1 cellular context compared by ENCODE assay signal in the genomic region with DNA sequence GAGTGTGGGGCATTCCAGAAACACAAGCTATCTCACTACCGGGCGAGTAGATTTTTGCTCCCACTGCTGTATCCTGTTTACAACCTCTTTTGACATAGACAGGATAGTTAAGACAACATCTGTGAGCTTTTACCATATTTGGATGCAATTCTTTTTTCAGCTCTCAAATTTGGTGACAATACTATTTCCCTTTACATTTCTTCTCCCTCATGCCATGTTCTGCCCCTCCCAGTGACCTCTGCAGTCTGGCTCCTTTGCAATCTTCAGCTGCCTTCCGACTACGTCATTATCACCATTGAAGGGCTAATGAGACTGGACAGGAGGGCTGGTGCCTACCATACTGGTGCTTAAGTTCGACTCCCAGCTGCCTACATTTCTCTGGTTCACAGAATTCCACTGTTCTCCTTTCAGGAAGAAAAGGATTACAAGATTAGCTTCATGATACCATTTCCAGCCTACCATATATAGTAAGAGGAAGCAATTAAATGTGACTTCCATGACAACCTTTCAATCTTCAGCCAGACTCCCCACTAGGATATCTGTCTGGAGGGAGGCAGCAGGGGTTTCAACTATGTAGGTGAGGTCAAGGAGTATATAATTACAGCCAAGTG.
TF ChIP-seq lines count a peak whose summit lies in the region.

No MANE protein-coding gene starts in this region.

TF ChIP-seq in K562, 482 proteins besides CTCF, POLR2A, EP300 and RAD21 (continued from another document):
- TF ChIP-seq, protein P1, sequence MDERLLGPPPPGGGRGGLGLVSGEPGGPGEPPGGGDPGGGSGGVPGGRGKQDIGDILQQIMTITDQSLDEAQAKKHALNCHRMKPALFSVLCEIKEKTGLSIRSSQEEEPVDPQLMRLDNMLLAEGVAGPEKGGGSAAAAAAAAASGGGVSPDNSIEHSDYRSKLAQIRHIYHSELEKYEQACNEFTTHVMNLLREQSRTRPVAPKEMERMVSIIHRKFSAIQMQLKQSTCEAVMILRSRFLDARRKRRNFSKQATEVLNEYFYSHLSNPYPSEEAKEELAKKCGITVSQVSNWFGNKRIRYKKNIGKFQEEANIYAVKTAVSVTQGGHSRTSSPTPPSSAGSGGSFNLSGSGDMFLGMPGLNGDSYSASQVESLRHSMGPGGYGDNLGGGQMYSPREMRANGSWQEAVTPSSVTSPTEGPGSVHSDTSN (CRISPR knock-in tag; IDR thresholded peaks at IDR 0.05; ENCODE audit: low read depth): no peak
- TF ChIP-seq, protein P1 (tag; conservative IDR thresholded peaks at IDR 0.05; ENCODE audit: low read depth): peak; percentile 36; the same call in 1 of the 2 replicates
- TF ChIP-seq LARP7 (IDR thresholded peaks at IDR 0.05) (no peak), ZNF589 (CRISPR knock-in tag; IDR thresholded peaks at IDR 0.05; ENCODE audit: low read depth) (0 out of 2 replicates have a peak, but pooled peaks have one; percentile 57), CHCHD3 (CRISPR knock-in tag; IDR thresholded peaks at IDR 0.05) (no peak), ATF1 (CRISPR knock-in tag; IDR thresholded peaks at IDR 0.05) (no peak), ATF1 (tag; IDR thresholded peaks at IDR 0.05) (peak; percentile 43; the same call in 1 of the 2 replicates), SREBF1 (IDR thresholded peaks at IDR 0.05; ENCODE audit: borderline replicate concordance, low read depth, low read length) (no peak), DPF2 (IDR thresholded peaks at IDR 0.05) (no peak), RNF2 (IDR thresholded peaks at IDR 0.05) (no peak)
- TF ChIP-seq, protein P2, sequence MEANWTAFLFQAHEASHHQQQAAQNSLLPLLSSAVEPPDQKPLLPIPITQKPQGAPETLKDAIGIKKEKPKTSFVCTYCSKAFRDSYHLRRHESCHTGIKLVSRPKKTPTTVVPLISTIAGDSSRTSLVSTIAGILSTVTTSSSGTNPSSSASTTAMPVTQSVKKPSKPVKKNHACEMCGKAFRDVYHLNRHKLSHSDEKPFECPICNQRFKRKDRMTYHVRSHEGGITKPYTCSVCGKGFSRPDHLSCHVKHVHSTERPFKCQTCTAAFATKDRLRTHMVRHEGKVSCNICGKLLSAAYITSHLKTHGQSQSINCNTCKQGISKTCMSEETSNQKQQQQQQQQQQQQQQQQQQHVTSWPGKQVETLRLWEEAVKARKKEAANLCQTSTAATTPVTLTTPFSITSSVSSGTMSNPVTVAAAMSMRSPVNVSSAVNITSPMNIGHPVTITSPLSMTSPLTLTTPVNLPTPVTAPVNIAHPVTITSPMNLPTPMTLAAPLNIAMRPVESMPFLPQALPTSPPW (CRISPR knock-in tag; IDR thresholded peaks at IDR 0.05): peak; percentile 22; the same call in 1 of the 2 replicates
- TF ChIP-seq, protein P3, sequence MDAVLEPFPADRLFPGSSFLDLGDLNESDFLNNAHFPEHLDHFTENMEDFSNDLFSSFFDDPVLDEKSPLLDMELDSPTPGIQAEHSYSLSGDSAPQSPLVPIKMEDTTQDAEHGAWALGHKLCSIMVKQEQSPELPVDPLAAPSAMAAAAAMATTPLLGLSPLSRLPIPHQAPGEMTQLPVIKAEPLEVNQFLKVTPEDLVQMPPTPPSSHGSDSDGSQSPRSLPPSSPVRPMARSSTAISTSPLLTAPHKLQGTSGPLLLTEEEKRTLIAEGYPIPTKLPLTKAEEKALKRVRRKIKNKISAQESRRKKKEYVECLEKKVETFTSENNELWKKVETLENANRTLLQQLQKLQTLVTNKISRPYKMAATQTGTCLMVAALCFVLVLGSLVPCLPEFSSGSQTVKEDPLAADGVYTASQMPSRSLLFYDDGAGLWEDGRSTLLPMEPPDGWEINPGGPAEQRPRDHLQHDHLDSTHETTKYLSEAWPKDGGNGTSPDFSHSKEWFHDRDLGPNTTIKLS (IDR thresholded peaks at IDR 0.05; ENCODE audit: borderline replicate concordance, low read depth): no peak
- TF ChIP-seq, protein P4, sequence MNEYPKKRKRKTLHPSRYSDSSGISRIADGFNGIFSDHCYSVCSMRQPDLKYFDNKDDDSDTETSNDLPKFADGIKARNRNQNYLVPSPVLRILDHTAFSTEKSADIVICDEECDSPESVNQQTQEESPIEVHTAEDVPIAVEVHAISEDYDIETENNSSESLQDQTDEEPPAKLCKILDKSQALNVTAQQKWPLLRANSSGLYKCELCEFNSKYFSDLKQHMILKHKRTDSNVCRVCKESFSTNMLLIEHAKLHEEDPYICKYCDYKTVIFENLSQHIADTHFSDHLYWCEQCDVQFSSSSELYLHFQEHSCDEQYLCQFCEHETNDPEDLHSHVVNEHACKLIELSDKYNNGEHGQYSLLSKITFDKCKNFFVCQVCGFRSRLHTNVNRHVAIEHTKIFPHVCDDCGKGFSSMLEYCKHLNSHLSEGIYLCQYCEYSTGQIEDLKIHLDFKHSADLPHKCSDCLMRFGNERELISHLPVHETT (CRISPR knock-in tag; conservative IDR thresholded peaks at IDR 0.05 in 1 of 2, IDR thresholded peaks at IDR 0.05 in 1 of 2): peak in 1 of 2 experiments; percentile 27; a peak in 1 of 4 replicates
- TF ChIP-seq, protein P5, sequence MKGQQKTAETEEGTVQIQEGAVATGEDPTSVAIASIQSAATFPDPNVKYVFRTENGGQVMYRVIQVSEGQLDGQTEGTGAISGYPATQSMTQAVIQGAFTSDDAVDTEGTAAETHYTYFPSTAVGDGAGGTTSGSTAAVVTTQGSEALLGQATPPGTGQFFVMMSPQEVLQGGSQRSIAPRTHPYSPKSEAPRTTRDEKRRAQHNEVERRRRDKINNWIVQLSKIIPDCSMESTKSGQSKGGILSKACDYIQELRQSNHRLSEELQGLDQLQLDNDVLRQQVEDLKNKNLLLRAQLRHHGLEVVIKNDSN (CRISPR knock-in tag; IDR thresholded peaks at IDR 0.05): no peak
